ENCODE assay signal across 31 cellular contexts in the genomic region with DNA sequence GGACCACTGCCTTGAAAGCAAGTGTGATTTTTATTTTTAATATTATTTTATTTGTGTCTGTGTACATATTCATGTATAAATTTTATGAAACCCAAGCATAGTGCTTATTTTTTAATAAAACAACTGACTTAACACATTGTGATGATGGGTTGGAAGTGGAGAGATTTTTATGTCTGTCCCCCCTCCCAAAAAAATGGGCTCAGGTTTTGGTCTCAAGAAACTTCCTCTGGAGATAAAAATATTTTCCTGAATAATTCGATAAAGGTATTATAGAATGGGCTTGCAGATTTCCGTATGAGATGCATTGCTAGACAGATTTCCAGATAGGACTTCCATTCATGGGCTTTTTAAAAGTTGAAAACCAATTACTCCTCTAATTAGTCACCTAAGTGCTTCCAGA. TPM values are rescaled to one million over a fixed set of nuclear protein-coding genes. Genes with fewer than 3 reads are reported as not detected.
DNase-seq lines count a peak whose midpoint lies in the region; ATAC-seq and TF ChIP-seq lines count a peak whose summit lies in the region.
"Had no signal": no experiment of that assay in that cellular context is flagged by ENCODE, and none has a peak within 500 bp of the region (broad histone marks: within the 10 kb centered on the region; RNA-seq: fewer than 3 reads in every experiment).

No MANE protein-coding gene starts in this region.

- H3K27me3 ChIP-seq in CD4-positive, alpha-beta T cell (ENCODE audit: control insufficient read depth, insufficient read depth, low read length), result peaks cover 53% of the 10 kb centered on the region
- H3K27me3 ChIP-seq in RWPE2 (ENCODE audit: insufficient read depth, poor library complexity, severe bottlenecking) (peaks cover 2% of the 10 kb centered on the region), fibroblast of lung (ENCODE audit: control insufficient read depth, insufficient read depth, low read length) (no peaks in the 10 kb centered on the region), smooth muscle cell (ENCODE audit: low read depth) (peaks cover 46% of the 10 kb centered on the region)

- H3K9me3 ChIP-seq in CD4-positive, alpha-beta T cell (ENCODE audit: control insufficient read depth, low read length), result no peaks in the 10 kb centered on the region
- H3K9me3 ChIP-seq in RWPE2 (ENCODE audit: severe bottlenecking) (no peaks in the 10 kb centered on the region), fibroblast of lung (ENCODE audit: control insufficient read depth, insufficient read depth, low read depth, low read length) (no peaks in the 10 kb centered on the region), smooth muscle cell (replicated peaks; ENCODE audit: low read depth) (no peaks in the 10 kb centered on the region)
- H3K9me3 ChIP-seq: sigmoid colon, SK-N-SH, upper lobe of left lung had no signal

- peaks cover 18% of the 10 kb centered on the region for H3K4me1 ChIP-seq in RWPE2 (ENCODE audit: insufficient read depth, poor library complexity, severe bottlenecking)
- H3K4me1 ChIP-seq in fibroblast of lung (ENCODE audit: control insufficient read depth, extremely low read depth, insufficient read depth, low read length), result peaks cover 4% of the 10 kb centered on the region
- H3K4me1 ChIP-seq in smooth muscle cell (ENCODE audit: low read depth), result no peaks in the 10 kb centered on the region

- CTCF ChIA-PET in CD4-positive, alpha-beta T cell (lab: Charles Lee), result no interaction called here
- CTCF ChIA-PET in activated CD8-positive, alpha-beta T cell treated with anti-CD3 and anti-CD28 coated beads, Interleukin-2, amount 10 ng/mL, durations not matched to agents 7 days and 5 days (lab: Charles Lee), result interaction anchor here (1.2 kb wide), 1 partner anchor 66 kb away, joined by 3 read pairs; no protein-coding TSS in a partner anchor

- peak overlapping the region; percentile 72 for H3K4me2 ChIP-seq in fibroblast of lung (ENCODE audit: extremely low read depth, insufficient read depth, low read length)
- H3K4me2 ChIP-seq in smooth muscle cell, result peak overlapping the region; percentile 78
- H3K4me2 ChIP-seq: SK-N-SH had no signal

- no peak overlapping the region for H2AFZ ChIP-seq in fibroblast of lung (ENCODE audit: low read length)
- H2AFZ ChIP-seq in smooth muscle cell (ENCODE audit: low read depth), result no peak overlapping the region
- H2AFZ ChIP-seq: neural progenitor cell had no signal

- H3K79me2 ChIP-seq in fibroblast of lung (ENCODE audit: control insufficient read depth, insufficient read depth, low read length) (peaks cover 3% of the 10 kb centered on the region), smooth muscle cell (ENCODE audit: low read depth) (peaks cover 8% of the 10 kb centered on the region)

- intact Hi-C loops in CD4-positive, alpha-beta T cell (cut with DNase I, micrococcal nuclease), result no loop called here

- 68% methylated on average over 2 of the region's 2 CpGs for WGBS in smooth muscle cell (ENCODE audit: low lambda C conversion rate)

- POLR2A ChIA-PET in CD4-positive, alpha-beta T cell (lab: Charles Lee), result no interaction called here
- POLR2A ChIA-PET in activated CD8-positive, alpha-beta T cell treated with anti-CD3 and anti-CD28 coated beads, Interleukin-2, amount 10 ng/mL, durations not matched to agents 7 days and 5 days (lab: Charles Lee), result no interaction called here

- no peaks in the 10 kb centered on the region for H3F3A ChIP-seq in smooth muscle cell (ENCODE audit: low read depth)

- H3K4me3 Mint-ChIP-seq in CD4-positive, alpha-beta T cell, result peak overlapping the region; percentile 25
- H3K4me3 Mint-ChIP-seq in activated CD8-positive, alpha-beta T cell treated with anti-CD3 and anti-CD28 coated beads, Interleukin-2, amount 10 ng/mL, durations not matched to agents 7 days and 5 days, result no peak overlapping the region
- H3K4me3 Mint-ChIP-seq: memory B cell; stimulated activated effector memory CD8-positive, alpha-beta T cell treated with anti-CD3 and anti-CD28 coated beads, Interleukin-12 subunit alpha, Interleukin-12 subunit beta, amount 100 ng/mL, for 72 hours had no signal

- no peak for TF ChIP-seq CTCF in CD4-positive, alpha-beta T cell (IDR thresholded peaks at IDR 0.05)
- TF ChIP-seq CTCF in RWPE2 (IDR thresholded peaks at IDR 0.05; ENCODE audit: poor library complexity, severe bottlenecking) (no peak), fibroblast of lung (conservative IDR thresholded peaks at IDR 0.05 in 1 of 2, IDR thresholded peaks at IDR 0.05 in 1 of 2; ENCODE audit: low read depth in 1 of 2, low read length in 2 of 2) (no peak), smooth muscle cell (IDR thresholded peaks at IDR 0.05; ENCODE audit: borderline replicate concordance, insufficient read depth, poor library complexity, severe bottlenecking) (no peak)

- H3K27me3 Mint-ChIP-seq in CD4-positive, alpha-beta T cell, result peaks cover 59% of the 10 kb centered on the region
- H3K27me3 Mint-ChIP-seq in activated CD8-positive, alpha-beta T cell treated with anti-CD3 and anti-CD28 coated beads, Interleukin-2, amount 10 ng/mL, durations not matched to agents 7 days and 5 days (ENCODE audit: low read depth), result peaks cover 59% of the 10 kb centered on the region

- no peaks in the 10 kb centered on the region for H3K9me3 Mint-ChIP-seq in CD4-positive, alpha-beta T cell
- no peaks in the 10 kb centered on the region for H3K9me3 Mint-ChIP-seq in activated CD8-positive, alpha-beta T cell treated with anti-CD3 and anti-CD28 coated beads, Interleukin-2, amount 10 ng/mL, durations not matched to agents 7 days and 5 days (ENCODE audit: insufficient read depth)
- H3K9me3 Mint-ChIP-seq: activated naive CD8-positive, alpha-beta T cell treated with anti-CD3 and anti-CD28 coated beads, Interleukin-2, amount 50 U/mL, for 24 hours; activated T-cell treated with anti-CD3 and anti-CD28 coated beads, Interleukin-2, amount 50 U/mL, for 72 hours; CD8-positive, alpha-beta memory T cell; central memory CD8-positive, alpha-beta T cell; memory B cell; stimulated activated effector memory CD8-positive, alpha-beta T cell treated with anti-CD3 and anti-CD28 coated beads, Interleukin-12 subunit alpha, Interleukin-12 subunit beta, amount 100 ng/mL, for 72 hours had no signal

- no peaks in the 10 kb centered on the region for H3K36me3 Mint-ChIP-seq in CD4-positive, alpha-beta T cell (ENCODE audit: low read depth)
- peaks cover 2% of the 10 kb centered on the region for H3K36me3 Mint-ChIP-seq in activated CD8-positive, alpha-beta T cell treated with anti-CD3 and anti-CD28 coated beads, Interleukin-2, amount 10 ng/mL, durations not matched to agents 7 days and 5 days (ENCODE audit: low read depth)
- H3K36me3 Mint-ChIP-seq: CD8-positive, alpha-beta memory T cell; neural progenitor cell; stimulated activated effector memory CD8-positive, alpha-beta T cell treated with anti-CD3 and anti-CD28 coated beads, Interleukin-12 subunit alpha, Interleukin-12 subunit beta, amount 100 ng/mL, for 72 hours had no signal

- H4K20me1 ChIP-seq in fibroblast of lung (ENCODE audit: control insufficient read depth, extremely low read depth, insufficient read depth, low read length) (no peaks in the 10 kb centered on the region), smooth muscle cell (ENCODE audit: low read depth) (no peaks in the 10 kb centered on the region)

- no peak for DNase-seq in CD4-positive, alpha-beta T cell
- no peak for DNase-seq in RWPE2 (ENCODE audit: low spot score)
- DNase-seq in fibroblast of lung (ENCODE audit: low read depth in 2 of 2), result no peak
- no peak for DNase-seq in smooth muscle cell (lab: John Stamatoyannopoulos, UW; ENCODE audit: unreplicated experiment)
- no peak for DNase-seq in activated CD8-positive, alpha-beta T cell treated with anti-CD3 and anti-CD28 coated beads, Interleukin-2, amount 10 ng/mL, durations not matched to agents 7 days and 5 days
- DNase-seq in stimulated activated CD4-positive, alpha-beta T cell treated with anti-CD3 and anti-CD28 coated beads, Interleukin-1b, Interleukin-23, amount 100 ng/mL, for 48 hours, result no peak
- DNase-seq in AG08395 (ENCODE audit: low spot score), result no peak
- no peak for DNase-seq in NCI-H226
- DNase-seq: activated CD8-positive, alpha-beta memory T cell treated with anti-CD3 and anti-CD28 coated beads, Interleukin-2, amount 10 ng/mL, durations not matched to agents 7 days and 5 days; activated naive CD4-positive, alpha-beta T cell; activated naive CD8-positive, alpha-beta T cell treated with anti-CD3 and anti-CD28 coated beads, Interleukin-2, amount 50 U/mL, for 24 hours; CD8-positive, alpha-beta memory T cell; DMS153; immature natural killer cell; left colon; NCI-H1048; NCI-H510A; sigmoid colon; SK-N-SH; substantia nigra; T-helper 17 cell; upper lobe of left lung had no signal

- peak overlapping the region; percentile 57 for H3K4me3 ChIP-seq in RWPE2 (ENCODE audit: severe bottlenecking)
- peak overlapping the region in 2 of 4 experiments; percentile 57 to 89 for H3K4me3 ChIP-seq in fibroblast of lung (replicated peaks in 1 of 4; ENCODE audit: control extremely low read depth in 1 of 4, insufficient read depth in 1 of 4, low read depth in 3 of 4, low read length in 4 of 4)
- H3K4me3 ChIP-seq in smooth muscle cell, result peak overlapping the region; percentile 58
- H3K4me3 ChIP-seq: K562 had no signal

- ATAC-seq in CD4-positive, alpha-beta T cell (ENCODE audit: poor library complexity), result no peak
- ATAC-seq in RWPE2 (ENCODE audit: low read depth), result no peak
- no peak for ATAC-seq in activated CD8-positive, alpha-beta T cell treated with anti-CD3 and anti-CD28 coated beads, Interleukin-2, amount 10 ng/mL, durations not matched to agents 7 days and 5 days
- ATAC-seq: activated CD8-positive, alpha-beta memory T cell treated with anti-CD3 and anti-CD28 coated beads, Interleukin-2, amount 10 ng/mL, durations not matched to agents 7 days and 5 days; activated naive CD8-positive, alpha-beta T cell treated with anti-CD3 and anti-CD28 coated beads, Interleukin-2, amount 50 U/mL, for 24 hours; K562; left colon; Right ventricle myocardium inferior; T-helper 17 cell had no signal

- H3K36me3 ChIP-seq in RWPE2 (ENCODE audit: low read depth) (peaks cover 9% of the 10 kb centered on the region; the same call in 1 of the 2 replicates), fibroblast of lung (ENCODE audit: control insufficient read depth, insufficient read depth, low read length) (no peaks in the 10 kb centered on the region), smooth muscle cell (ENCODE audit: low read depth) (no peaks in the 10 kb centered on the region)
- H3K36me3 ChIP-seq: neural progenitor cell, sigmoid colon, upper lobe of left lung had no signal

- H3K9ac ChIP-seq in fibroblast of lung (ENCODE audit: insufficient read depth, low read length) (no peak overlapping the region), smooth muscle cell (ENCODE audit: low read depth) (no peak overlapping the region)
- H3K9ac ChIP-seq: neural progenitor cell, SK-N-SH had no signal

- no peak overlapping the region for H3K27ac Mint-ChIP-seq in CD4-positive, alpha-beta T cell
- no peak overlapping the region for H3K27ac Mint-ChIP-seq in activated CD8-positive, alpha-beta T cell treated with anti-CD3 and anti-CD28 coated beads, Interleukin-2, amount 10 ng/mL, durations not matched to agents 7 days and 5 days
- H3K27ac Mint-ChIP-seq: CD8-positive, alpha-beta memory T cell; immature natural killer cell; neural progenitor cell; stimulated activated effector memory CD8-positive, alpha-beta T cell treated with anti-CD3 and anti-CD28 coated beads, Interleukin-12 subunit alpha, Interleukin-12 subunit beta, amount 100 ng/mL, for 72 hours had no signal

- H3K27ac ChIP-seq in CD4-positive, alpha-beta T cell (ENCODE audit: low read depth, low read length), result no peak overlapping the region
- H3K27ac ChIP-seq in RWPE2 (ENCODE audit: poor library complexity, severe bottlenecking) (no peak overlapping the region), fibroblast of lung (ENCODE audit: insufficient read depth, low read length) (no peak overlapping the region), smooth muscle cell (ENCODE audit: low read depth) (no peak overlapping the region)
- H3K27ac ChIP-seq: neural progenitor cell had no signal

- peaks cover 33% of the 10 kb centered on the region for H3K4me1 Mint-ChIP-seq in CD4-positive, alpha-beta T cell (ENCODE audit: low read depth)
- peaks cover 14% of the 10 kb centered on the region for H3K4me1 Mint-ChIP-seq in activated CD8-positive, alpha-beta T cell treated with anti-CD3 and anti-CD28 coated beads, Interleukin-2, amount 10 ng/mL, durations not matched to agents 7 days and 5 days (ENCODE audit: low read depth)

RNA-seq across cellular contexts. Expression of gene FOXQ1, which starts 2.7 kb away (rescaled TPM):
- not detected for total RNA-seq in CD4-positive, alpha-beta T cell
- total RNA-seq in fibroblast of lung (2.0 and 2.1 TPM in 2 replicates), smooth muscle cell (3.5 and 6.6 TPM in 2 replicates)
- polyA plus RNA-seq in fibroblast of lung (1.8 and 1.9 TPM in 2 replicates), smooth muscle cell (10.0 and 10.4 TPM in 2 replicates)
- 1.6 and 2.4 TPM in 2 replicates for polyA plus RNA-seq in fibroblast of lung (2012)
- polyA minus RNA-seq in fibroblast of lung (ENCODE audit: low replicate concordance), result 0.37 and 1.1 TPM in 2 replicates
- not detected for total RNA-seq in activated CD8-positive, alpha-beta T cell treated with anti-CD3 and anti-CD28 coated beads, Interleukin-2, amount 10 ng/mL, durations not matched to agents 7 days and 5 days
- total RNA-seq: A673; activated CD8-positive, alpha-beta memory T cell treated with anti-CD3 and anti-CD28 coated beads, Interleukin-2, amount 10 ng/mL, durations not matched to agents 7 days and 5 days; activated T-cell treated with anti-CD3 and anti-CD28 coated beads, Interleukin-2, amount 50 U/mL, for 72 hours; CD8-positive, alpha-beta memory T cell; K562; posterior vena cava; Right ventricle myocardium inferior; T-helper 17 cell had no signal
- polyA plus RNA-seq: CD8-positive, alpha-beta memory T cell; immature natural killer cell; K562; SK-N-SH had no signal
